1 cellular context compared by ENCODE assay signal in genomic region chr16:1433756-1434155, GRCh38.
TF ChIP-seq lines count a peak whose summit lies in the region.

No MANE protein-coding gene starts in this region.

TF ChIP-seq in H1, 55 proteins besides CTCF, POLR2A, EP300 and RAD21:
- TF ChIP-seq SP2 (IDR thresholded peaks at IDR 0.05; ENCODE audit: low read length), result no peak
- no peak for TF ChIP-seq RNF2 (IDR thresholded peaks at IDR 0.05; ENCODE audit: borderline replicate concordance, low read depth, low read length, missing control alignments, poor library complexity, severe bottlenecking)
- TF ChIP-seq RFX5 (IDR thresholded peaks at IDR 0.05; ENCODE audit: borderline replicate concordance, low read depth, low read length), result no peak
- no peak for TF ChIP-seq GTF2F1 (IDR thresholded peaks at IDR 0.05; ENCODE audit: borderline replicate concordance, low read depth, low read length)
- no peak for TF ChIP-seq TBP (IDR thresholded peaks at IDR 0.05; ENCODE audit: low read depth, low read length)
- no peak for TF ChIP-seq ASH2L (IDR thresholded peaks at IDR 0.05; ENCODE audit: low read length)
- TF ChIP-seq EGR1 (IDR thresholded peaks at IDR 0.05; ENCODE audit: borderline replicate concordance, low read depth, low read length), result no peak
- no peak for TF ChIP-seq SIX5 (IDR thresholded peaks at IDR 0.05; ENCODE audit: low read depth, low read length)
- TF ChIP-seq HDAC6 (IDR thresholded peaks at IDR 0.05; ENCODE audit: low read depth, low read length), result no peak
- no peak for TF ChIP-seq CHD2 (IDR thresholded peaks at IDR 0.05; ENCODE audit: low read length)
- no peak for TF ChIP-seq GABPA (IDR thresholded peaks at IDR 0.05; ENCODE audit: borderline replicate concordance, insufficient read depth, low read length)
- TF ChIP-seq TCF12 (IDR thresholded peaks at IDR 0.05; ENCODE audit: low read depth, low read length), result no peak
- TF ChIP-seq EZH2 (IDR thresholded peaks at IDR 0.05; ENCODE audit: low read depth, low read length, severe bottlenecking), result no peak
TF ChIP-seq in H1: peak in this region for 0.
